In the genomic region with DNA sequence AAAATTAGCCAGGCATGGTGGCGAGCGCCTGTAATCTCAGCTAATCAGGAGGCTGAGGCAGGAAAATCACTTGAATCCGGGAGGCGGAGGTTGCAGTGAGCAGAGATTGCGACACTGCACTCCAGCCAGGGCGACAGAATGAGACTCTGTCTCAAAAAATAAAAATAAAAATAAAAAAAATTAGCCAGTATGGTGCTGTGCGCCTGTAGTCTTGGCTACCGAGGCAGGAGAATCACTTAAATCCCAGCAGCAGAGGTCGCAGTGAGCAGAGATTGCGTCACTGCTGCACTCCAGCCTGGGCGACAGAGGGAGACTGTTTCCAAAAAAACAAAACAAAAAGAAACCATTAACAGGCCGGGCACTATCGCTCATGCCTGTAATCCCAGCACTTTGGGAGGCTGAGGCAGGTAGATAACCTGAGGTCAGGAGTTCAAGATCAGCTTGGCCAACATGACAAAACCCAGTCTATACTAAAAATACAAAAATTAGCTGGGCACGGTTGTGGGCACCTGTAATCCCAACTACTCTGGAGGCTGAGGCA, we compare ENCODE assay signal across 10 cellular contexts. TPM values are rescaled to one million over a fixed set of nuclear protein-coding genes. Genes with fewer than 3 reads are reported as not detected.
DNase-seq lines count a peak whose midpoint lies in the region; ATAC-seq and TF ChIP-seq lines count a peak whose summit lies in the region.
"Not testable (repeated sequence)": the region's sequence is repeated elsewhere in the genome, so short reads cannot be mapped to it uniquely, and the experiment has no call there.
"Had no signal": no experiment of that assay in that cellular context is flagged by ENCODE, and none has a peak within 500 bp of the region (broad histone marks: within the 10 kb centered on the region; RNA-seq: fewer than 3 reads in every experiment).

No MANE protein-coding gene starts in this region.

- DNase-seq in GM23248 (peak; percentile 84), NCI-H460 (ENCODE audit: extremely low read depth, low read depth) (peak; percentile 80), Right ventricle myocardium inferior (ENCODE audit: missing footprints) (peak; percentile 82)
- peak; percentile 45 to 46 for DNase-seq in activated CD4-positive, alpha-beta T cell treated with anti-CD3 and anti-CD28 coated beads for 4 hours
- peak in 7 of 9 donors; percentile 59 to 72 (median 70) for DNase-seq in naive thymus-derived CD4-positive, alpha-beta T cell
- peak in 2 of 3 experiments; percentile 16 to 47 for DNase-seq in stimulated activated CD4-positive, alpha-beta T cell treated with anti-CD3 and anti-CD28 coated beads, TNF-alpha, amount 100 ng/mL, for 24 hours (ENCODE audit: low read depth in 3 of 3)

- H4K20me1 ChIP-seq in BLaER1 = peaks cover 13% of the 10 kb centered on the region
- H4K20me1 ChIP-seq in GM23248 (ENCODE audit: insufficient read depth) = not testable (repeated sequence)

- H3K9ac ChIP-seq in BLaER1 = not testable (repeated sequence)
- H3K9ac ChIP-seq in GM23248 = peak overlapping the region; percentile 59

- not testable (repeated sequence) for H3K79me2 ChIP-seq in GM23248 (ENCODE audit: insufficient read depth)

- not testable (repeated sequence) for H3K27me3 ChIP-seq in BLaER1; GM23248 (replicated peaks; ENCODE audit: insufficient read depth); naive thymus-derived CD4-positive, alpha-beta T cell (ENCODE audit: control insufficient read depth in 2 of 2, insufficient read depth in 2 of 2, low read length in 2 of 2)

- peak; percentile 91 for ATAC-seq in Right ventricle myocardium inferior
- ATAC-seq in naive thymus-derived CD4-positive, alpha-beta T cell = peak; percentile 73

- peaks cover 25% of the 10 kb centered on the region for H3K4me1 ChIP-seq in BLaER1
- not testable (repeated sequence) for H3K4me1 ChIP-seq in GM23248 (ENCODE audit: insufficient read depth)
- peaks cover 5 to 30% of the 10 kb centered on the region in 2 donors for H3K4me1 ChIP-seq in naive thymus-derived CD4-positive, alpha-beta T cell (ENCODE audit: control insufficient read depth in 2 of 2, insufficient read depth in 2 of 2, low read length in 2 of 2)

- not testable (repeated sequence) for H3K4me1 Mint-ChIP-seq in brain
- H3K4me1 Mint-ChIP-seq in naive thymus-derived CD4-positive, alpha-beta T cell = peaks cover 25 to 72% (median 51%) of the 10 kb centered on the region in 7 donors

- H3K36me3 ChIP-seq in BLaER1 = peaks cover 61% of the 10 kb centered on the region
- not testable (repeated sequence) for H3K36me3 ChIP-seq in GM23248 (ENCODE audit: low read depth)
- H3K36me3 ChIP-seq in naive thymus-derived CD4-positive, alpha-beta T cell (ENCODE audit: control insufficient read depth in 2 of 3, insufficient read depth in 3 of 3, low read length in 3 of 3) = peaks cover 0 to 13% (median 0%) of the 10 kb centered on the region in 3 experiments

- H3K4me3 Mint-ChIP-seq in brain = not testable (repeated sequence)
- H3K4me3 Mint-ChIP-seq in naive thymus-derived CD4-positive, alpha-beta T cell = peak overlapping the region in 9 of 10 donors; percentile 48 to 72 (median 56)

- CTCF ChIA-PET in naive thymus-derived CD4-positive, alpha-beta T cell (lab: Charles Lee) = interaction anchor here (0.6 to 2.6 kb wide), 12 partner anchors 12 to 596 kb away, joined by 3 to 27 read pairs (median 4); a partner anchor contains a TSS

- H3K4me3 ChIP-seq in BLaER1; naive thymus-derived CD4-positive, alpha-beta T cell (ENCODE audit: low read length): not testable (repeated sequence)
- H3K4me3 ChIP-seq in GM23248 = peak overlapping the region; percentile 46

- not testable (repeated sequence) for H3F3A ChIP-seq in GM23248 (ENCODE audit: insufficient read depth)

- peaks cover 61% of the 10 kb centered on the region for H3K36me3 Mint-ChIP-seq in brain
- H3K36me3 Mint-ChIP-seq in naive thymus-derived CD4-positive, alpha-beta T cell = peaks cover 0 to 27% (median 17%) of the 10 kb centered on the region in 5 donors

- POLR2A ChIA-PET in naive thymus-derived CD4-positive, alpha-beta T cell (lab: Charles Lee) = interaction anchor here (0.6 to 3.6 kb wide), 7 partner anchors 24 to 48 kb away, joined by 3 to 11 read pairs (median 5); a partner anchor contains a TSS

- peak overlapping the region; percentile 50 for H2AFZ ChIP-seq in GM23248

- in situ Hi-C loops in GM23248 (cut with MboI) = not testable (repeated sequence)

- H3K4me2 ChIP-seq in BLaER1 = peak overlapping the region; percentile 53
- H3K4me2 ChIP-seq in GM23248 (ENCODE audit: unreplicated experiment) = peak overlapping the region; percentile 20

- peaks cover 12% of the 10 kb centered on the region for H3K9me3 ChIP-seq in BLaER1
- not testable (repeated sequence) for H3K9me3 ChIP-seq in GM23248 (ENCODE audit: low read depth); naive thymus-derived CD4-positive, alpha-beta T cell (ENCODE audit: control insufficient read depth in 2 of 3, low read length in 3 of 3)

- H3K9me3 Mint-ChIP-seq in brain = peaks cover 5 to 15% (median 10%) of the 10 kb centered on the region in 5 experiments
- H3K9me3 Mint-ChIP-seq in naive thymus-derived CD4-positive, alpha-beta T cell = not testable (repeated sequence)

- not testable (repeated sequence) for H3K27me3 Mint-ChIP-seq in brain; naive thymus-derived CD4-positive, alpha-beta T cell

- H3K27ac Mint-ChIP-seq in brain = not testable (repeated sequence)
- H3K27ac Mint-ChIP-seq in naive thymus-derived CD4-positive, alpha-beta T cell = peak overlapping the region; percentile 75 to 100 (median 95)

- H3K27ac ChIP-seq in BLaER1 = not testable (repeated sequence)
- peak overlapping the region; percentile 53 for H3K27ac ChIP-seq in GM23248
- H3K27ac ChIP-seq in naive thymus-derived CD4-positive, alpha-beta T cell (ENCODE audit: low read depth, low read length) = peak overlapping the region; percentile 55

- H3K9me2 ChIP-seq in GM23248 (ENCODE audit: insufficient read depth) = not testable (repeated sequence)

- peak; percentile 50 to 68 for TF ChIP-seq CTCF in brain (conservative IDR thresholded peaks at IDR 0.05)

- intact Hi-C loops in Right ventricle myocardium inferior (cut with DNase I) = not testable (repeated sequence)
- intact Hi-C loops in naive thymus-derived CD4-positive, alpha-beta T cell (cut with micrococcal nuclease) = loop anchor here (1.0 to 5.0 kb wide), 8 partner anchors 39 to 199 kb away; a partner anchor contains a TSS

- 38 to 40% methylated on average over 14 of the region's 14 CpGs for WGBS in GM23248 (ENCODE audit: low coverage in 1 of 2, low lambda C conversion rate in 2 of 2, missing lambda C conversion rate in 2 of 2), 2 experiments

RNA-seq across cellular contexts. Expression of a gene that starts 33.4 kb away (rescaled TPM):
- total RNA-seq in GM23248 (2014; rRNA removed; shearing (Covaris generic)) = not detected in 2 replicates
- polyA plus RNA-seq in GM23248 (2016; fragmentation: Nextera tagmentation; extraction: Ambion mirVana) (not detected in 2 replicates), brain (ENCODE audit: insufficient read depth, low read depth, low replicate concordance) (1,079 TPM)
- not detected in 2 replicates for total RNA-seq in NCI-H460 (2014; rRNA removed; shearing (Covaris generic))
- polyA plus RNA-seq in NCI-H460 (2014; cell fraction: nucleus; rRNA removed) = not detected in 2 replicates
- total RNA-seq in Right ventricle myocardium inferior = 0.84 TPM
- total RNA-seq in naive thymus-derived CD4-positive, alpha-beta T cell = under 1 TPM in 1 of 5 experiments, not detected in 4; 0.89 TPM
- polyA plus RNA-seq in naive thymus-derived CD4-positive, alpha-beta T cell = not detected
- total RNA-seq: activated CD8-positive, alpha-beta memory T cell treated with anti-CD3 and anti-CD28 coated beads for 36 hours had no signal
- polyA plus RNA-seq: immature natural killer cell had no signal

RNA-seq across cellular contexts. Expression of a gene that starts 41.8 kb away (rescaled TPM):
- 12.5 and 15.7 TPM in 2 replicates for total RNA-seq in GM23248 (2014; rRNA removed; shearing (Covaris generic))
- polyA plus RNA-seq in GM23248 (2016; fragmentation: Nextera tagmentation; extraction: Ambion mirVana) (11.2 and 11.3 TPM in 2 replicates), brain (ENCODE audit: insufficient read depth, low read depth, low replicate concordance) (7.5 TPM)
- total RNA-seq in NCI-H460 (2014; rRNA removed; shearing (Covaris generic)) = 33.5 and 37.5 TPM in 2 replicates
- 22.3 and 27.1 TPM in 2 replicates for polyA plus RNA-seq in NCI-H460 (2014; cell fraction: nucleus; rRNA removed)
- total RNA-seq in Right ventricle myocardium inferior = 27.9 TPM
- 10 to 100 TPM; 24.5 to 41.9 (median 30.6) TPM for total RNA-seq in naive thymus-derived CD4-positive, alpha-beta T cell
- polyA plus RNA-seq in naive thymus-derived CD4-positive, alpha-beta T cell = 10 to 100 TPM; 21.2 to 26.3 TPM

RNA-seq across cellular contexts. Expression of a gene that starts 41.8 kb away (rescaled TPM):
- 3.8 and 6.4 TPM in 2 replicates for total RNA-seq in GM23248 (2014; rRNA removed; shearing (Covaris generic))
- 5.3 and 5.8 TPM in 2 replicates for polyA plus RNA-seq in GM23248 (2016; fragmentation: Nextera tagmentation; extraction: Ambion mirVana)
- total RNA-seq in NCI-H460 (2014; rRNA removed; shearing (Covaris generic)) = 2.5 and 2.7 TPM in 2 replicates
- polyA plus RNA-seq in NCI-H460 (2014; cell fraction: nucleus; rRNA removed) = 1.5 and 3.1 TPM in 2 replicates
- polyA plus RNA-seq in brain (ENCODE audit: insufficient read depth, low read depth, low replicate concordance) = 10.9 TPM
- total RNA-seq in Right ventricle myocardium inferior = 2.4 TPM
- total RNA-seq in naive thymus-derived CD4-positive, alpha-beta T cell = 10 to 100 TPM in 2 of 5 experiments, 1 to 10 TPM in 3; 8.3 to 13.8 (median 9.5) TPM
- polyA plus RNA-seq in naive thymus-derived CD4-positive, alpha-beta T cell = 1 to 10 TPM; 5.8 to 8.7 TPM

RNA-seq across cellular contexts. Expression of a gene that starts 46.5 kb away (rescaled TPM):
- not detected in 2 replicates for total RNA-seq in GM23248 (2014; rRNA removed; shearing (Covaris generic))
- polyA plus RNA-seq in GM23248 (2016; fragmentation: Nextera tagmentation; extraction: Ambion mirVana) (0.40 and 0.70 TPM in 2 replicates), brain (ENCODE audit: insufficient read depth, low read depth, low replicate concordance) (not detected)
- not detected in 2 replicates for total RNA-seq in NCI-H460 (2014; rRNA removed; shearing (Covaris generic))
- polyA plus RNA-seq in NCI-H460 (2014; cell fraction: nucleus; rRNA removed) = not detected in 2 replicates
- total RNA-seq in Right ventricle myocardium inferior = 0.54 TPM
- 1 to 10 TPM in 2 of 5 experiments, not detected in 3; 1.8 to 2.3 TPM for total RNA-seq in naive thymus-derived CD4-positive, alpha-beta T cell
- polyA plus RNA-seq in naive thymus-derived CD4-positive, alpha-beta T cell = 1 to 10 TPM; 1.2 to 1.4 TPM

RNA-seq across cellular contexts. Expression of a gene that starts 55.4 kb away (rescaled TPM):
- total RNA-seq in GM23248 (2014; rRNA removed; shearing (Covaris generic)) = 9.0 and 12.1 TPM in 2 replicates
- polyA plus RNA-seq in GM23248 (2016; fragmentation: Nextera tagmentation; extraction: Ambion mirVana) = 3.3 and 3.9 TPM in 2 replicates
- total RNA-seq in NCI-H460 (2014; rRNA removed; shearing (Covaris generic)) = 3.4 and 3.8 TPM in 2 replicates
- polyA plus RNA-seq in NCI-H460 (2014; cell fraction: nucleus; rRNA removed) = 7.5 and 9.7 TPM in 2 replicates
- polyA plus RNA-seq in brain (ENCODE audit: insufficient read depth, low read depth, low replicate concordance) = 77.9 TPM
- total RNA-seq in Right ventricle myocardium inferior = 19.6 TPM
- total RNA-seq in naive thymus-derived CD4-positive, alpha-beta T cell = 10 to 100 TPM in 4 of 5 experiments, under 1 TPM in 1; 0.73 to 34.6 (median 22.0) TPM
- polyA plus RNA-seq in naive thymus-derived CD4-positive, alpha-beta T cell = 1 to 10 TPM; 4.4 to 4.8 TPM
- polyA plus RNA-seq: immature natural killer cell had no signal

Comparison
In these comparisons a context has a peak if more than half of its experiments do, and no peak if none do; other contexts are left out.
1. DNase-seq: peak in every context shown above with its lines; median percentile 84 in GM23248; 82 in Right ventricle myocardium inferior; 80 in NCI-H460; 70 in naive thymus-derived CD4-positive, alpha-beta T cell; 46 in activated CD4-positive, alpha-beta T cell treated with anti-CD3 and anti-CD28 coated beads for 4 hours; 32 in stimulated activated CD4-positive, alpha-beta T cell treated with anti-CD3 and anti-CD28 coated beads, TNF-alpha, amount 100 ng/mL, for 24 hours.